In genomic region chr2:192196451-192197194, GRCh38 we compare ENCODE assay signal across 9 cellular contexts. TPM values are rescaled to one million over a fixed set of nuclear protein-coding genes. Genes with fewer than 3 reads are reported as not detected.
A peak's percentile ranks its signal among the peaks of the same experiment; 100 is the strongest.
DNase-seq lines count a peak whose midpoint lies in the region; ATAC-seq and TF ChIP-seq lines count a peak whose summit lies in the region.
"Had no signal": no experiment of that assay in that cellular context is flagged by ENCODE, and none has a peak within 500 bp of the region (broad histone marks: within the 10 kb centered on the region; RNA-seq: fewer than 3 reads in every experiment).

No MANE protein-coding gene starts in this region.

- TF ChIP-seq CTCF in WTC11 (IDR thresholded peaks at IDR 0.05) = no peak

- H3K27ac Mint-ChIP-seq in activated T-cell treated with anti-CD3 and anti-CD28 coated beads, Interleukin-2, amount 50 U/mL, for 72 hours = no peak overlapping the region
- no peak overlapping the region for H3K27ac Mint-ChIP-seq in WTC11

- DNase-seq in activated T-cell treated with anti-CD3 and anti-CD28 coated beads, Interleukin-2, amount 50 U/mL, for 72 hours = no peak
- no peak for DNase-seq in activated T-cell treated with anti-CD3 and anti-CD28 coated beads for 4 hours
- no peak for DNase-seq in WTC11 (ENCODE audit: low spot score)
- no peak for DNase-seq in LoVo (ENCODE audit: low spot score)

- peaks cover 4% of the 10 kb centered on the region for H3K4me1 ChIP-seq in iPS-18a (ENCODE audit: control insufficient read depth, low read depth, low read length)

- no peak overlapping the region for H3K27ac ChIP-seq in iPS-18a (ENCODE audit: low read length)
- peak overlapping the region; percentile 92 for H3K27ac ChIP-seq in temporal lobe (ENCODE audit: low read depth, low read length)
- H3K27ac ChIP-seq: RWPE1 had no signal

- ATAC-seq in activated T-cell treated with anti-CD3 and anti-CD28 coated beads, Interleukin-2, amount 50 U/mL, for 72 hours (replicated peaks in 1 of 2) = no peak
- ATAC-seq in WTC11 (no peak), HG02571 (IDR thresholded peaks at IDR 0.05; ENCODE audit: unreplicated experiment) (no peak), HG02852 (IDR thresholded peaks at IDR 0.05; ENCODE audit: unreplicated experiment) (no peak)

- CTCF ChIA-PET in WTC11 (lab: Charles Lee) = interaction anchor here (1.9 to 4.3 kb wide), 2 partner anchors 327 to 384 kb away, joined by 7 to 26 read pairs; no protein-coding TSS in a partner anchor

- H3K4me3 ChIP-seq in iPS-18a (ENCODE audit: low read length) = peak overlapping the region; percentile 78

- no peaks in the 10 kb centered on the region for H3K36me3 ChIP-seq in iPS-18a (ENCODE audit: control insufficient read depth, low read depth, low read length)

- H3K36me3 Mint-ChIP-seq in activated T-cell treated with anti-CD3 and anti-CD28 coated beads, Interleukin-2, amount 50 U/mL, for 72 hours (ENCODE audit: insufficient read depth in 2 of 2) = peaks cover 0 to 2% of the 10 kb centered on the region in 2 donors
- no peaks in the 10 kb centered on the region for H3K36me3 Mint-ChIP-seq in WTC11

- H3K9ac ChIP-seq in iPS-18a (ENCODE audit: low read length) = no peak overlapping the region

- peak overlapping the region; percentile 89 to 95 for H3K4me3 Mint-ChIP-seq in activated T-cell treated with anti-CD3 and anti-CD28 coated beads, Interleukin-2, amount 50 U/mL, for 72 hours
- peak overlapping the region; percentile 85 for H3K4me3 Mint-ChIP-seq in WTC11

- peaks cover 26% of the 10 kb centered on the region for H3K4me1 Mint-ChIP-seq in activated T-cell treated with anti-CD3 and anti-CD28 coated beads, Interleukin-2, amount 50 U/mL, for 72 hours (ENCODE audit: low read depth)
- H3K4me1 Mint-ChIP-seq in WTC11 = peaks cover 26% of the 10 kb centered on the region

- peaks cover 59% of the 10 kb centered on the region for H3K27me3 Mint-ChIP-seq in activated T-cell treated with anti-CD3 and anti-CD28 coated beads, Interleukin-2, amount 50 U/mL, for 72 hours (ENCODE audit: low read depth)
- peaks cover 64% of the 10 kb centered on the region for H3K27me3 Mint-ChIP-seq in WTC11 (ENCODE audit: low read depth)

- no peaks in the 10 kb centered on the region for H3K9me3 Mint-ChIP-seq in activated T-cell treated with anti-CD3 and anti-CD28 coated beads, Interleukin-2, amount 50 U/mL, for 72 hours
- no peaks in the 10 kb centered on the region for H3K9me3 Mint-ChIP-seq in WTC11

- no peaks in the 10 kb centered on the region for H3K9me3 ChIP-seq in iPS-18a (ENCODE audit: control insufficient read depth, low read depth, low read length)

- POLR2A ChIA-PET in WTC11 (lab: Charles Lee) = no interaction called here

- peaks cover 59% of the 10 kb centered on the region for H3K27me3 ChIP-seq in iPS-18a (ENCODE audit: control insufficient read depth, insufficient read depth, low read length)

TF ChIP-seq in WTC11, 78 proteins besides CTCF, POLR2A, EP300 and RAD21:
- TF ChIP-seq PRRX2 (CRISPR knock-in tag; IDR thresholded peaks at IDR 0.05) (no peak), ZNF671 (CRISPR knock-in tag; IDR thresholded peaks at IDR 0.05) (no peak), ETV6 (CRISPR knock-in tag; IDR thresholded peaks at IDR 0.05) (no peak), CREM (CRISPR knock-in tag; IDR thresholded peaks at IDR 0.05) (no peak), ATF2 (CRISPR knock-in tag; IDR thresholded peaks at IDR 0.05; ENCODE audit: borderline replicate concordance, low read depth) (no peak), NFATC4 (CRISPR knock-in tag; IDR thresholded peaks at IDR 0.05) (no peak), SP1 (CRISPR knock-in tag; conservative IDR thresholded peaks at IDR 0.05) (no peak), E2F4 (CRISPR knock-in tag; IDR thresholded peaks at IDR 0.05; ENCODE audit: borderline replicate concordance, low read depth) (no peak), USF2 (CRISPR knock-in tag; IDR thresholded peaks at IDR 0.05) (no peak), JUN (CRISPR knock-in tag; IDR thresholded peaks at IDR 0.05) (no peak), ATF3 (CRISPR knock-in tag; conservative IDR thresholded peaks at IDR 0.05) (no peak), OVOL2 (CRISPR knock-in tag; IDR thresholded peaks at IDR 0.05; ENCODE audit: borderline replicate concordance) (no peak), PREB (CRISPR knock-in tag; IDR thresholded peaks at IDR 0.05; ENCODE audit: borderline replicate concordance) (no peak), CREB1 (CRISPR knock-in tag; IDR thresholded peaks at IDR 0.05) (no peak), ZBTB43 (CRISPR knock-in tag; IDR thresholded peaks at IDR 0.05) (no peak), ZNF416 (CRISPR knock-in tag; IDR thresholded peaks at IDR 0.05) (no peak), IRF1 (CRISPR knock-in tag; IDR thresholded peaks at IDR 0.05) (no peak), NR2C2 (CRISPR knock-in tag; IDR thresholded peaks at IDR 0.05) (no peak)

RNA-seq across cellular contexts. Expression of gene TMEFF2, which starts 1.9 kb away (rescaled TPM):
- total RNA-seq in activated T-cell treated with anti-CD3 and anti-CD28 coated beads, Interleukin-2, amount 50 U/mL, for 72 hours = not detected
- total RNA-seq in WTC11 (2021) (0.87 to 2.4 TPM (median 2.3 TPM) in 3 replicates), temporal lobe (37.6 TPM)

Comparison
In these comparisons a context has a peak if more than half of its experiments do, and no peak if none do; other contexts are left out.
1. RNA of gene TMEFF2, which starts 1.9 kb away (total RNA-seq): 37.6 TPM in temporal lobe (single experiment); 0.87 to 2.4 TPM in WTC11 and not detected in activated T-cell treated with anti-CD3 and anti-CD28 coated beads, Interleukin-2, amount 50 U/mL, for 72 hours; every median in the first group is over 10 times any median in the second.